8 cellular contexts compared by ENCODE assay signal in the genomic region with DNA sequence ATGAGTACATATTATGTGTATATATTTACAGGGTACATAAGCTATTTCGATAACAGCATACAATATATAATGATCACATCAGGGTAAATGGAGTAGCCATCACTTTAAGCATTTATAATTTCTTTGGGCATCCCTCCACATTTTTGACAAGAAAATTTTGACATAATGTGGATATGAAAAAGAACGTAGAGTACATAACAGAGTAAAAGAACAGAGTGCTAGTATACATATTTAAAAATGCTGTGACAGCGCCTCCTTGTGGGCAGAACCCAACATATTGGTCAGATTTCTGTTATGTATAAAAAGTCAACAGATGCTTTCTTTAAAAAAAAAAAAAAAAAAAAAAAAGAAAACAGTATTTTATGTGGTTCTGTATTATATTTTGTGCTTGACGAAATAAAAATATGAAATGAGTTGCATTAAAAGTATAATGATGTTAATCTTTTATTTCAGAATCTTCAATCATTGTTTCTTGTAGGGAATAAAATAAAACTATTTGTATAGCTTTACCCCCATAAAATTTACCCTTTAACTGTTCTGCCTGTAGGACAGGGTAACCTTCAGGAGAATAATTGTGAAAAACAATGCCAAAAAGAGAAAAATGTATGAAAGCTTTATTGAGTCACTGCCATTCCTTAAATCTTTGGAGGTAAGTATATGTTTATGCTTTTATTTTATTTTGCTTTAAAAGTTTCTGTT. TPM values are rescaled to one million over a fixed set of nuclear protein-coding genes. Genes with fewer than 3 reads are reported as not detected.
DNase-seq lines count a peak whose midpoint lies in the region; ATAC-seq and FAIRE-seq lines count a peak whose summit lies in the region.

No MANE protein-coding gene starts in this region.

- no peaks in the 10 kb centered on the region for H3K9me3 ChIP-seq in T-helper 17 cell (ENCODE audit: control insufficient read depth, low read length, poor library complexity, severe bottlenecking)

- DNase-seq in NCI-H128 (lab: John Stamatoyannopoulos, UW; ENCODE audit: unreplicated experiment), result peak; percentile 46
- DNase-seq in T-helper 17 cell, result peak; percentile 43 to 70 (median 46)
- peak; percentile 51 for DNase-seq in amniotic stem cell (lab: John Stamatoyannopoulos, UW)
- peak in 31 of 51 donors; percentile 1 to 82 (median 27) for DNase-seq in hypothalamus (lab: John Stamatoyannopoulos, UW)
- DNase-seq in stimulated activated CD4-positive, alpha-beta T cell treated with anti-CD3 and anti-CD28 coated beads, Interleukin-15, amount 100 ng/mL, for 24 hours, result peak; percentile 80

- no peaks in the 10 kb centered on the region for H3K4me1 Mint-ChIP-seq in T-helper 17 cell

- ATAC-seq in T-helper 17 cell, result peak; percentile 82
- no peak for ATAC-seq in GM18517 (IDR thresholded peaks at IDR 0.05; ENCODE audit: unreplicated experiment)
- no peak for ATAC-seq in HG02763 (IDR thresholded peaks at IDR 0.05; ENCODE audit: unreplicated experiment)

- H3K27me3 Mint-ChIP-seq in T-helper 17 cell, result peaks cover 11% of the 10 kb centered on the region

- no peak overlapping the region for H3K27ac Mint-ChIP-seq in T-helper 17 cell

- H3K36me3 Mint-ChIP-seq in T-helper 17 cell (ENCODE audit: low read depth), result no peaks in the 10 kb centered on the region

- H3K4me3 Mint-ChIP-seq in T-helper 17 cell, result no peak overlapping the region

- peak; percentile 98 for FAIRE-seq in G401.6 (lab: Jason Lieb, UNC)

RNA-seq across cellular contexts. Expression of a gene that starts 18.3 kb away (rescaled TPM):
- 100 to 1,000 TPM; 250 to 252 TPM for total RNA-seq in T-helper 17 cell

Comparison
In these comparisons a context has a peak if more than half of its experiments do, and no peak if none do; other contexts are left out.
1. DNase-seq: peak in every context shown above with its lines; median percentile 80 in stimulated activated CD4-positive, alpha-beta T cell treated with anti-CD3 and anti-CD28 coated beads, Interleukin-15, amount 100 ng/mL, for 24 hours; 51 in amniotic stem cell; 46 in NCI-H128; 46 in T-helper 17 cell; 27 in hypothalamus.